1 cellular context compared by ENCODE assay signal in the genomic region with DNA sequence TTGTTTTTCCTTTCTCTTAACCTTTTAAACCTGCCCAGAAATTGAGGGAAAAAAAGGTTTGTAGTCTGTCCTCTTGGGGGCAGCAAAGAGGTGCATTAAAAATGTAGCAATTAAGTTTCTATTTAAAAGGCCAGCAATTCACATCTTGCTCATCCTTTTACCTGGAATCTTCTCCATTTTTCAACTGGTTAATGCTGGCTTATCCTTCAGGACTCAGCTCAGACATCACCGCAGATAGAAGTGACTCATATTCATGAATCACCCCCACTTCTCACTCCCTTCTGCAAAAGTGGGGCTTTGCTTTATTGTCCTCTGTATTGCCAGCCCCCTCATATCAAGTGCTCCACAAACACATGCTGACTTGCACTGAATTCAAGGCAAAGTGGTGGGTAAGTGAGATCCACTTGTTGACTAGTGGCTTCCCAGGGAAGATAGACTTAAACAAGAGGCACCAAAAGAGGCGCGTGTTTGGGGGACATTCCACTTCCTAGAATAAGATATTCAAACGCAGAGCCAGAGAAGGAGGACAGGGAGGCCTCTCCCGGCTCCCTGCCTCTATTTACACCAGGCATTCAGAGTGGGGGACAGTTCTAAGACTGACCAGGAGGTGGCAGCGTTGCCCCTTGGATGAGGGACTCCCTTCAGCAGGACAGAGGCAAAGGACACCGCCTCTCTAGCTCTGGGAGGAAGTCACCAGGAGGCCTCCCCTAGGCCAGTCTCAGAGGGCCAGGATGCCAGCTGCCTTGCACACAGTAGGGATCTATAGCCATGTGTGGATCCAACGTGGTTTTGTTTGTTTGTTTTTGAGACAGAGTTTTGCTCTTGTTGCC.
TF ChIP-seq lines count a peak whose summit lies in the region.

No MANE protein-coding gene starts in this region.

TF ChIP-seq in HepG2, 621 proteins besides CTCF, POLR2A, EP300 and RAD21 (continued from another document and continues in another):
- TF ChIP-seq, protein P1, sequence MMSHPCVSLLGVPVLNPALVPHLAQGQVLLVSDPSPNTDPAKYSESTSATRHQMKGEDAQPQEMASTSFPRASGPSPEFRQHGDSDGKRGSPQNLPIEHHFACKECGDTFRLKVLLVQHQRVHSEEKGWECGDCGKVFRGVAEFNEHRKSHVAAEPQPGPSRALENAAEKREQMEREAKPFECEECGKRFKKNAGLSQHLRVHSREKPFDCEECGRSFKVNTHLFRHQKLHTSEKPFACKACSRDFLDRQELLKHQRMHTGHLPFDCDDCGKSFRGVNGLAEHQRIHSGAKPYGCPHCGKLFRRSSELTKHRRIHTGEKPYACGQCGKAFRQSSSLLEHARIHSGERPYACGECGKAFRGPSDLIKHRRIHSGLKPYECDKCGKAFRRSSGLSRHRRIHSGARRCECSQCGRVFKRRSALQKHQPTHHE (CRISPR knock-in tag; IDR thresholded peaks at IDR 0.05; ENCODE audit: borderline replicate concordance): no peak
- TF ChIP-seq HDAC2 (CRISPR knock-in tag; IDR thresholded peaks at IDR 0.05) (no peak), NFRKB (IDR thresholded peaks at IDR 0.05) (no peak), ZNF331 (CRISPR knock-in tag; IDR thresholded peaks at IDR 0.05) (no peak), GABPA (IDR thresholded peaks at IDR 0.05; ENCODE audit: low read depth, low read length) (no peak), GABPA (CRISPR knock-in tag; IDR thresholded peaks at IDR 0.05; ENCODE audit: low read depth) (no peak), HNRNPL (IDR thresholded peaks at IDR 0.05; ENCODE audit: low read depth, low read length) (no peak), ARNTL (CRISPR knock-in tag; IDR thresholded peaks at IDR 0.05) (no peak), ZNF138 (CRISPR knock-in tag; IDR thresholded peaks at IDR 0.05; ENCODE audit: low read depth) (no peak), SRY (CRISPR knock-in tag; IDR thresholded peaks at IDR 0.05) (no peak), MIXL1 (CRISPR knock-in tag; IDR thresholded peaks at IDR 0.05) (peak; percentile 26; the same call in 1 of the 2 replicates), ZNF260 (CRISPR knock-in tag; IDR thresholded peaks at IDR 0.05; ENCODE audit: borderline replicate concordance, low read depth) (no peak), ZMYM3 (CRISPR knock-in tag; IDR thresholded peaks at IDR 0.05) (peak; percentile 19; the same call in 1 of the 2 replicates), SIN3B (IDR thresholded peaks at IDR 0.05; ENCODE audit: low read length) (no peak), GATA4 (IDR thresholded peaks at IDR 0.05; ENCODE audit: borderline replicate concordance, low read depth) (no peak), ZNF788 (CRISPR knock-in tag; IDR thresholded peaks at IDR 0.05; ENCODE audit: borderline replicate concordance) (0 out of 2 replicates have a peak, but pooled peaks have one; percentile 56), ZBTB2 (CRISPR knock-in tag; IDR thresholded peaks at IDR 0.05; ENCODE audit: low read depth) (no peak), CBX5 (CRISPR knock-in tag; IDR thresholded peaks at IDR 0.05; ENCODE audit: borderline replicate concordance) (no peak), ZFP41 (CRISPR knock-in tag; IDR thresholded peaks at IDR 0.05; ENCODE audit: borderline replicate concordance) (no peak), ZNF746 (CRISPR knock-in tag; IDR thresholded peaks at IDR 0.05) (no peak), ZNF563 (CRISPR knock-in tag; IDR thresholded peaks at IDR 0.05) (no peak), NFAT5 (CRISPR knock-in tag; IDR thresholded peaks at IDR 0.05) (no peak), ESRRA (CRISPR knock-in tag; IDR thresholded peaks at IDR 0.05; ENCODE audit: low read depth) (no peak), ZSCAN21 (CRISPR knock-in tag; IDR thresholded peaks at IDR 0.05; ENCODE audit: borderline replicate concordance) (no peak; the same call in 1 of the 2 replicates), NFIC (IDR thresholded peaks at IDR 0.05; ENCODE audit: low read length) (no peak), ZNF770 (CRISPR knock-in tag; IDR thresholded peaks at IDR 0.05) (peak; percentile 97), SALL1 (CRISPR knock-in tag; IDR thresholded peaks at IDR 0.05) (peak; percentile 32; the same call in 1 of the 2 replicates), MXI1 (IDR thresholded peaks at IDR 0.05; ENCODE audit: borderline replicate concordance, low read depth, low read length) (no peak), ZSCAN9 (CRISPR knock-in tag; IDR thresholded peaks at IDR 0.05; ENCODE audit: borderline replicate concordance) (no peak), CEBPG (CRISPR knock-in tag; IDR thresholded peaks at IDR 0.05) (no peak), KDM6A (CRISPR knock-in tag; IDR thresholded peaks at IDR 0.05; ENCODE audit: low read depth) (no peak), ATM (IDR thresholded peaks at IDR 0.05; ENCODE audit: borderline replicate concordance) (no peak), SAFB2 (CRISPR knock-in tag; IDR thresholded peaks at IDR 0.05; ENCODE audit: borderline replicate concordance, low read depth) (no peak), PRMT3 (CRISPR knock-in tag; IDR thresholded peaks at IDR 0.05; ENCODE audit: borderline replicate concordance, low read depth) (no peak), BHLHE40 (IDR thresholded peaks at IDR 0.05; ENCODE audit: low read length) (0 out of 2 replicates have a peak, but pooled peaks have one; percentile 19), PTBP1 (IDR thresholded peaks at IDR 0.05; ENCODE audit: low read depth, low read length, poor library complexity, severe bottlenecking) (no peak), TBX2 (CRISPR knock-in tag; IDR thresholded peaks at IDR 0.05; ENCODE audit: borderline replicate concordance) (no peak), ZFP37 (CRISPR knock-in tag; IDR thresholded peaks at IDR 0.05; ENCODE audit: borderline replicate concordance) (no peak), TBL1XR1 (IDR thresholded peaks at IDR 0.05; ENCODE audit: borderline replicate concordance, low read length, partially characterized antibody) (no peak), GATAD2A (CRISPR knock-in tag; IDR thresholded peaks at IDR 0.05) (no peak)
- TF ChIP-seq, protein P2, sequence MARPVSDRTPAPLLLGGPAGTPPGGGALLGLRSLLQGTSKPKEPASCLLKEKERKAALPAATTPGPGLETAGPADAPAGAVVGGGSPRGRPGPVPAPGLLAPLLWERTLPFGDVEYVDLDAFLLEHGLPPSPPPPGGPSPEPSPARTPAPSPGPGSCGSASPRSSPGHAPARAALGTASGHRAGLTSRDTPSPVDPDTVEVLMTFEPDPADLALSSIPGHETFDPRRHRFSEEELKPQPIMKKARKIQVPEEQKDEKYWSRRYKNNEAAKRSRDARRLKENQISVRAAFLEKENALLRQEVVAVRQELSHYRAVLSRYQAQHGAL (CRISPR knock-in tag; IDR thresholded peaks at IDR 0.05; ENCODE audit: not compliant biosample characterization): no peak
- TF ChIP-seq, protein P3, sequence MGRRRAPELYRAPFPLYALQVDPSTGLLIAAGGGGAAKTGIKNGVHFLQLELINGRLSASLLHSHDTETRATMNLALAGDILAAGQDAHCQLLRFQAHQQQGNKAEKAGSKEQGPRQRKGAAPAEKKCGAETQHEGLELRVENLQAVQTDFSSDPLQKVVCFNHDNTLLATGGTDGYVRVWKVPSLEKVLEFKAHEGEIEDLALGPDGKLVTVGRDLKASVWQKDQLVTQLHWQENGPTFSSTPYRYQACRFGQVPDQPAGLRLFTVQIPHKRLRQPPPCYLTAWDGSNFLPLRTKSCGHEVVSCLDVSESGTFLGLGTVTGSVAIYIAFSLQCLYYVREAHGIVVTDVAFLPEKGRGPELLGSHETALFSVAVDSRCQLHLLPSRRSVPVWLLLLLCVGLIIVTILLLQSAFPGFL (CRISPR knock-in tag; IDR thresholded peaks at IDR 0.05): no peak
- TF ChIP-seq, protein P4, sequence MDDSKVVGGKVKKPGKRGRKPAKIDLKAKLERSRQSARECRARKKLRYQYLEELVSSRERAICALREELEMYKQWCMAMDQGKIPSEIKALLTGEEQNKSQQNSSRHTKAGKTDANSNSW (CRISPR knock-in tag; IDR thresholded peaks at IDR 0.05; ENCODE audit: borderline replicate concordance): no peak
- TF ChIP-seq, protein P5, sequence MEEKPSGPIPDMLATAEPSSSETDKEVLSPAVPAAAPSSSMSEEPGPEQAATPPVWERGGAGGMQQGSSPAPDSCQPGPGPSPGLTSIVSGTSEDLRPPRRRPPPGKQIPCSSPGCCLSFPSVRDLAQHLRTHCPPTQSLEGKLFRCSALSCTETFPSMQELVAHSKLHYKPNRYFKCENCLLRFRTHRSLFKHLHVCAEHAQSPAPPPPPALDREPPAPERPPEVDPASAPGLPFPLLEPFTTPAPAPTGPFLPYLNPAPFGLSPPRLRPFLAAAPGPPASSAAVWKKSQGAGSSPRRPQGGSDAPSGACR (CRISPR knock-in tag; IDR thresholded peaks at IDR 0.05): no peak
- TF ChIP-seq, protein P6, sequence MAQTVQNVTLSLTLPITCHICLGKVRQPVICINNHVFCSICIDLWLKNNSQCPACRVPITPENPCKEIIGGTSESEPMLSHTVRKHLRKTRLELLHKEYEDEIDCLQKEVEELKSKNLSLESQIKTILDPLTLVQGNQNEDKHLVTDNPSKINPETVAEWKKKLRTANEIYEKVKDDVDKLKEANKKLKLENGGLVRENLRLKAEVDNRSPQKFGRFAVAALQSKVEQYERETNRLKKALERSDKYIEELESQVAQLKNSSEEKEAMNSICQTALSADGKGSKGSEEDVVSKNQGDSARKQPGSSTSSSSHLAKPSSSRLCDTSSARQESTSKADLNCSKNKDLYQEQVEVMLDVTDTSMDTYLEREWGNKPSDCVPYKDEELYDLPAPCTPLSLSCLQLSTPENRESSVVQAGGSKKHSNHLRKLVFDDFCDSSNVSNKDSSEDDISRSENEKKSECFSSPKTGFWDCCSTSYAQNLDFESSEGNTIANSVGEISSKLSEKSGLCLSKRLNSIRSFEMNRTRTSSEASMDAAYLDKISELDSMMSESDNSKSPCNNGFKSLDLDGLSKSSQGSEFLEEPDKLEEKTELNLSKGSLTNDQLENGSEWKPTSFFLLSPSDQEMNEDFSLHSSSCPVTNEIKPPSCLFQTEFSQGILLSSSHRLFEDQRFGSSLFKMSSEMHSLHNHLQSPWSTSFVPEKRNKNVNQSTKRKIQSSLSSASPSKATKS (CRISPR knock-in tag; IDR thresholded peaks at IDR 0.05): no peak
- TF ChIP-seq, protein P7, sequence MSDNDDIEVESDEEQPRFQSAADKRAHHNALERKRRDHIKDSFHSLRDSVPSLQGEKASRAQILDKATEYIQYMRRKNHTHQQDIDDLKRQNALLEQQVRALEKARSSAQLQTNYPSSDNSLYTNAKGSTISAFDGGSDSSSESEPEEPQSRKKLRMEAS (IDR thresholded peaks at IDR 0.05): no peak
